In the genomic region with DNA sequence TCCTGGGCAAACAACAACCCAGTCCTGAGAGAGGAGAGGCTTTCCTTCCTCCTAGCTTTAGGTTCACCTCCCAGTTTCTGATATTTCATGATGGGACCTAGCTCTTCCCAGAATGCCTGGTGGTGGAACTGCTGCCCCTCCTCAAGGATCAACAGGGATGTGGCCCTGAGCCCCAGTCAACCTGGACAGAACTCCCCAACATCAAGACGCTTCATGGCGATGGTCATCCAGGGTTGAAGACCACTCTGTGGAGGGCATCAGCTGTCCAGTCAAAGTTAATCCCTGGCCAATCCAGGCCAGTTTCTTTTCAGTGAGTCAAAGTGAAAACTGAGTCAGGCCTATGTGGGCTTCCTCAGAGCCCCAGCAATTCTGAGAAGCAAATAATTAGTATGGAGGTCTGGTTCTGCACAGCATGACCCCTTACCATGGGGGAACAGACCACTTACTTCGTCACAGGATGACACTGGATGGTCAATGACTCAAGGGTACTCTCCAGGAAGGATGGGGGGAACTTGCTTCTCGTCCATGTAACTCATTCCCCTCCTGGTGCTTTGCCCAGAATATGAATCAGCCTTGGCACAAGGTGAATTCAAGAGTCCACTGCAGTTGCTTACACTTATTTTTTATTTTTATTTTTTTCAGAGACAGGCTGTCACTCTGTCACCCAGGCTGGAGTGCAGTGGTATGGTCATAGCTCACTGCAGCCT, we compare ENCODE assay signal across 15 cellular contexts. TPM values are rescaled to one million over a fixed set of nuclear protein-coding genes. Genes with fewer than 3 reads are reported as not detected.
A peak's percentile ranks its signal among the peaks of the same experiment; 100 is the strongest.
DNase-seq lines count a peak whose midpoint lies in the region; ATAC-seq and TF ChIP-seq lines count a peak whose summit lies in the region.
"Had no signal": no experiment of that assay in that cellular context is flagged by ENCODE, and none has a peak within 500 bp of the region (broad histone marks: within the 10 kb centered on the region; RNA-seq: fewer than 3 reads in every experiment).

No MANE protein-coding gene starts in this region.

- H3K36me3 ChIP-seq in cardiac muscle cell = no peaks in the 10 kb centered on the region
- H3K36me3 ChIP-seq in SK-N-SH (replicated peaks in 1 of 2; ENCODE audit: control insufficient read depth in 1 of 2, insufficient read depth in 2 of 2, low read length in 1 of 2) = no peaks in the 10 kb centered on the region
- H3K36me3 ChIP-seq in upper lobe of right lung = no peaks in the 10 kb centered on the region
- no peaks in the 10 kb centered on the region for H3K36me3 ChIP-seq in gastrocnemius medialis
- H3K36me3 ChIP-seq: suprapubic skin had no signal

- no peaks in the 10 kb centered on the region for H3K79me1 ChIP-seq in H9 (ENCODE audit: insufficient read depth, low read depth, low read length, poor library complexity, severe bottlenecking)

- H3K27me3 ChIP-seq in cardiac muscle cell = no peaks in the 10 kb centered on the region
- no peaks in the 10 kb centered on the region for H3K27me3 ChIP-seq in right cardiac atrium (ENCODE audit: control insufficient read depth, insufficient read depth)
- no peaks in the 10 kb centered on the region for H3K27me3 ChIP-seq in SK-N-SH (ENCODE audit: insufficient read depth)
- H3K27me3 ChIP-seq in upper lobe of right lung = no peaks in the 10 kb centered on the region
- peaks cover 0 to 2% (median 0%) of the 10 kb centered on the region in 3 donors for H3K27me3 ChIP-seq in gastrocnemius medialis
- no peaks in the 10 kb centered on the region for H3K27me3 ChIP-seq in H9 (ENCODE audit: insufficient read depth, low read length)

- H2BK12ac ChIP-seq in H9 (ENCODE audit: insufficient read length, low read depth, low read length) = no peak overlapping the region

- ATAC-seq in right cardiac atrium (no peak), upper lobe of right lung (no peak), gastrocnemius medialis (no peak)
- ATAC-seq: foreskin keratinocyte, left lobe of liver had no signal

- intact Hi-C loops in right cardiac atrium (cut with DNase I) = no loop called here
- intact Hi-C loops in upper lobe of right lung (cut with DNase I) = no loop called here
- intact Hi-C loops in gastrocnemius medialis (cut with DNase I; ENCODE audit: low total_unique reads) = no loop called here

- peaks cover 13 to 19% of the 10 kb centered on the region in 2 experiments for H3K4me1 Mint-ChIP-seq in H9

- no peaks in the 10 kb centered on the region for H3K9me2 ChIP-seq in SK-N-SH

- DNase-seq in cardiac muscle cell (ENCODE audit: low read depth in 1 of 2, low spot score in 1 of 2) = peak in 1 of 2 donors; percentile 80
- no peak for DNase-seq in right cardiac atrium
- no peak for DNase-seq in SK-N-SH
- DNase-seq in fibroblast of peridontal ligament (ENCODE audit: extremely low read depth) = peak; percentile 94
- DNase-seq in upper lobe of right lung = peak; percentile 10
- DNase-seq in gastrocnemius medialis = no peak
- DNase-seq in H9 = no peak
- no peak for DNase-seq in KG1 (lab: John Stamatoyannopoulos, UW)
- DNase-seq: activated CD4-positive, alpha-beta T cell treated with anti-CD3 and anti-CD28 coated beads, Interleukin-2, amount 10 ng/mL, durations not matched to agents 7 days and 5 days; CD4-positive, CD25-positive, alpha-beta regulatory T cell; H7; NCI-H510A had no signal

- H3K23ac ChIP-seq in H9 (ENCODE audit: insufficient read length, low read depth, low read length) = no peak overlapping the region

- H3K18ac ChIP-seq in H9 (ENCODE audit: insufficient read length, low read depth, low read length) = no peak overlapping the region

- H3K27ac Mint-ChIP-seq in H9 = peak overlapping the region in 1 of 3 experiments; percentile 31; a peak in 1 of 7 replicates
- H3K27ac Mint-ChIP-seq: activated CD4-positive, alpha-beta T cell treated with anti-CD3 and anti-CD28 coated beads, Interleukin-2, amount 10 ng/mL, durations not matched to agents 7 days and 5 days had no signal

- no peak overlapping the region for H2AK5ac ChIP-seq in H9 (ENCODE audit: insufficient read length, low read length)

- no peaks in the 10 kb centered on the region for H3K79me2 ChIP-seq in SK-N-SH (ENCODE audit: insufficient read depth)
- H3K79me2 ChIP-seq in H9 (ENCODE audit: insufficient read depth, low read length) = no peaks in the 10 kb centered on the region

- H2BK120ac ChIP-seq in H9 (ENCODE audit: low read depth, low read length, poor library complexity, severe bottlenecking) = no peak overlapping the region

- H2BK20ac ChIP-seq in H9 (ENCODE audit: low read depth, low read length, poor library complexity, severe bottlenecking) = no peak overlapping the region

- H3K4me3 ChIP-seq in cardiac muscle cell = no peak overlapping the region
- no peak overlapping the region for H3K4me3 ChIP-seq in right cardiac atrium (ENCODE audit: low read length)
- H3K4me3 ChIP-seq in SK-N-SH (ENCODE audit: low read depth in 2 of 2, low read length in 1 of 2) = no peak overlapping the region
- H3K4me3 ChIP-seq in upper lobe of right lung = no peak overlapping the region
- H3K4me3 ChIP-seq in gastrocnemius medialis = no peak overlapping the region
- H3K4me3 ChIP-seq: suprapubic skin had no signal

- no peak overlapping the region for H4K91ac ChIP-seq in H9 (ENCODE audit: insufficient read length, low read depth, low read length)

- H2BK5ac ChIP-seq in H9 (ENCODE audit: insufficient read length, low read length) = no peak overlapping the region

- CTCF ChIA-PET in SK-N-SH (lab: Yijun Ruan, JAX) = interaction anchor here (0.6 to 1.9 kb wide), 7 partner anchors 8 to 237 kb away, joined by 3 to 7 read pairs (median 3); a partner anchor contains a TSS

- H3K27me3 Mint-ChIP-seq in H9 (ENCODE audit: low read depth) = peaks cover 5% of the 10 kb centered on the region

- H3K9ac ChIP-seq in SK-N-SH (no peak overlapping the region), H9 (ENCODE audit: extremely low read depth, insufficient read length, low read length) (no peak overlapping the region)

- H3K27ac ChIP-seq in cardiac muscle cell (peak overlapping the region; percentile 85), right cardiac atrium (ENCODE audit: low read length) (no peak overlapping the region), SK-N-SH (ENCODE audit: low read depth in 2 of 2, low read length in 1 of 2) (peak overlapping the region in 1 of 2 experiments; percentile 46; a peak in 2 of 4 replicates), upper lobe of right lung (no peak overlapping the region), gastrocnemius medialis (no peak overlapping the region), H9 (ENCODE audit: insufficient read length, low read depth, low read length) (no peak overlapping the region)
- H3K27ac ChIP-seq: foreskin keratinocyte, suprapubic skin had no signal

- no peak overlapping the region for H2BK15ac ChIP-seq in H9 (ENCODE audit: low read depth, low read length)

- 74% methylated on average over 4 of the region's 4 CpGs for WGBS in right cardiac atrium
- WGBS in SK-N-SH (ENCODE audit: low lambda C conversion rate) = 53% methylated on average over 4 of the region's 4 CpGs
- no CpG with 5 or more reads among the region's 4 CpGs for WGBS in H9 (ENCODE audit: extremely low coverage, insufficient read length, low lambda C conversion rate)

- H3K4me1 ChIP-seq in cardiac muscle cell (ENCODE audit: low read depth) (peaks cover 6% of the 10 kb centered on the region), right cardiac atrium (ENCODE audit: control insufficient read depth, insufficient read depth, low read length) (no peaks in the 10 kb centered on the region), SK-N-SH (ENCODE audit: control insufficient read depth in 1 of 2, insufficient read depth in 2 of 2, low read depth in 1 of 2, low read length in 1 of 2) (peaks cover 0 to 14% of the 10 kb centered on the region in 2 experiments; a peak in 3 of 4 replicates), upper lobe of right lung (no peaks in the 10 kb centered on the region), gastrocnemius medialis (no peaks in the 10 kb centered on the region), H9 (ENCODE audit: insufficient read depth, low read length) (no peaks in the 10 kb centered on the region)
- H3K4me1 ChIP-seq: foreskin keratinocyte, suprapubic skin had no signal

- no peaks in the 10 kb centered on the region for H4K20me1 ChIP-seq in SK-N-SH (ENCODE audit: insufficient read depth)
- peaks cover 2% of the 10 kb centered on the region for H4K20me1 ChIP-seq in H9 (ENCODE audit: control insufficient read depth, insufficient read depth, insufficient read length)

- in situ Hi-C loops in gastrocnemius medialis (cut with MboI; ENCODE audit: low sequenced_read_pairs in 4 of 4) = no loop called here

- no peaks in the 10 kb centered on the region for H3K9me3 Mint-ChIP-seq in H9
- H3K9me3 Mint-ChIP-seq: activated CD4-positive, alpha-beta T cell treated with anti-CD3 and anti-CD28 coated beads, Interleukin-2, amount 10 ng/mL, durations not matched to agents 7 days and 5 days had no signal

- TF ChIP-seq CTCF in cardiac muscle cell (IDR thresholded peaks at IDR 0.05; ENCODE audit: low read depth, low read length) = no peak
- TF ChIP-seq CTCF in SK-N-SH (IDR thresholded peaks at IDR 0.05) = no peak
- TF ChIP-seq CTCF in upper lobe of right lung (IDR thresholded peaks at IDR 0.05) = no peak
- no peak for TF ChIP-seq CTCF in gastrocnemius medialis (IDR thresholded peaks at IDR 0.05 in 4 of 5, conservative IDR thresholded peaks at IDR 0.05 in 1 of 5)
- no peak for TF ChIP-seq CTCF in H9 (conservative IDR thresholded peaks at IDR 0.05)

- H3K4me2 ChIP-seq in SK-N-SH (peak overlapping the region; percentile 25; the same call in 1 of the 2 replicates), H9 (ENCODE audit: insufficient read depth, insufficient read length, low read length) (no peak overlapping the region)

- no peak overlapping the region for H3K4ac ChIP-seq in H9 (ENCODE audit: low read depth, low read length)

- no peaks in the 10 kb centered on the region for H3K23me2 ChIP-seq in H9 (ENCODE audit: insufficient read length, low read depth, low read length, poor library complexity, severe bottlenecking)

- no peak overlapping the region for H4K8ac ChIP-seq in H9 (replicated peaks; ENCODE audit: insufficient read length, low read depth, low read length)

- no peak overlapping the region for H3T11ph ChIP-seq in H9 (ENCODE audit: low read length)

- TF ChIP-seq EP300 in SK-N-SH (IDR thresholded peaks at IDR 0.05; ENCODE audit: borderline replicate concordance in 1 of 2, low read depth in 1 of 2, low read length in 1 of 2) = no peak

- H4K5ac ChIP-seq in H9 (ENCODE audit: insufficient read length, low read depth, low read length) = no peak overlapping the region

- POLR2A ChIA-PET in SK-N-SH (lab: Yijun Ruan, JAX) = no interaction called here

- TF ChIP-seq RAD21 in SK-N-SH (IDR thresholded peaks at IDR 0.05; ENCODE audit: low read length) = no peak

- no peak overlapping the region for H3K4me3 Mint-ChIP-seq in H9
- H3K4me3 Mint-ChIP-seq: activated CD4-positive, alpha-beta T cell treated with anti-CD3 and anti-CD28 coated beads, Interleukin-2, amount 10 ng/mL, durations not matched to agents 7 days and 5 days; CD4-positive, CD25-positive, alpha-beta regulatory T cell had no signal

- H3K9me3 ChIP-seq in cardiac muscle cell (ENCODE audit: low read depth) = no peaks in the 10 kb centered on the region
- H3K9me3 ChIP-seq in right cardiac atrium (ENCODE audit: control insufficient read depth, low read length) = no peaks in the 10 kb centered on the region
- no peaks in the 10 kb centered on the region for H3K9me3 ChIP-seq in SK-N-SH
- H3K9me3 ChIP-seq in upper lobe of right lung = no peaks in the 10 kb centered on the region
- H3K9me3 ChIP-seq in gastrocnemius medialis = no peaks in the 10 kb centered on the region
- no peaks in the 10 kb centered on the region for H3K9me3 ChIP-seq in H9 (ENCODE audit: control insufficient read depth, low read depth, low read length)
- H3K9me3 ChIP-seq: suprapubic skin had no signal

- H3K56ac ChIP-seq in H9 (ENCODE audit: insufficient read length, low read depth, low read length) = no peak overlapping the region

- H3F3A ChIP-seq in SK-N-SH (replicated peaks; ENCODE audit: insufficient read depth) = peaks cover 11% of the 10 kb centered on the region

- no peak overlapping the region for H3K14ac ChIP-seq in H9 (ENCODE audit: insufficient read depth, low read length)

- H2AFZ ChIP-seq in SK-N-SH (ENCODE audit: low read depth) (no peak overlapping the region), H9 (ENCODE audit: low read length) (no peak overlapping the region)

- no peak for TF ChIP-seq POLR2A in gastrocnemius medialis (IDR thresholded peaks at IDR 0.05)

- no peaks in the 10 kb centered on the region for H3K36me3 Mint-ChIP-seq in H9 (ENCODE audit: insufficient read depth in 1 of 3, low read depth in 3 of 3)
- H3K36me3 Mint-ChIP-seq: CD4-positive, CD25-positive, alpha-beta regulatory T cell had no signal

RNA-seq across cellular contexts. Expression of a gene that starts 14.7 kb away (rescaled TPM):
- total RNA-seq in cardiac muscle cell = 62.2 and 80.0 TPM in 2 replicates
- 48.8 and 60.9 TPM in 2 replicates for polyA plus RNA-seq in cardiac muscle cell
- 10 to 100 TPM; 15.8 to 19.1 (median 18.3) TPM for total RNA-seq in right cardiac atrium
- 13.2 TPM for polyA plus RNA-seq in right cardiac atrium
- 26.5 and 28.4 TPM in 2 replicates for polyA plus RNA-seq in SK-N-SH (2012; rRNA removed)
- 8.5 and 14.2 TPM in 2 replicates for polyA plus RNA-seq in SK-N-SH (2012; cell fraction: cytosol; rRNA removed)
- 52.8 and 55.8 TPM in 2 replicates for polyA plus RNA-seq in SK-N-SH (2012; cell fraction: nucleus; rRNA removed)
- total RNA-seq in upper lobe of right lung = 20.3 TPM
- total RNA-seq in gastrocnemius medialis = 10 to 100 TPM in 2 of 4 donors, 1 to 10 TPM in 2; 7.9 to 12.6 (median 9.8) TPM
- 24.0 and 26.4 TPM in 2 replicates for total RNA-seq in H9 (2021)

RNA-seq across cellular contexts. Expression of a gene that starts 41.7 kb away (rescaled TPM):
- total RNA-seq in cardiac muscle cell = 62.4 and 107 TPM in 2 replicates
- polyA plus RNA-seq in cardiac muscle cell = 142 and 158 TPM in 2 replicates
- 10 to 100 TPM; 74.4 to 93.0 (median 82.0) TPM for total RNA-seq in right cardiac atrium
- 194 TPM for polyA plus RNA-seq in right cardiac atrium
- 266 and 337 TPM in 2 replicates for polyA plus RNA-seq in SK-N-SH (2012; rRNA removed)
- 259 and 311 TPM in 2 replicates for polyA plus RNA-seq in SK-N-SH (2012; cell fraction: cytosol; rRNA removed)
- 195 and 246 TPM in 2 replicates for polyA plus RNA-seq in SK-N-SH (2012; cell fraction: nucleus; rRNA removed)
- total RNA-seq in upper lobe of right lung = 47.1 TPM
- 100 to 1,000 TPM; 110 to 141 (median 134) TPM for total RNA-seq in gastrocnemius medialis
- total RNA-seq in H9 (2021) = 85.9 and 91.8 TPM in 2 replicates

RNA-seq across cellular contexts. Expression of a gene that starts 41.8 kb away (rescaled TPM):
- total RNA-seq in cardiac muscle cell (7.9 and 13.4 TPM in 2 replicates), right cardiac atrium (under 1 TPM in 2 of 4 donors, not detected in 2; 0.46 to 0.59 TPM), upper lobe of right lung (1.3 TPM), gastrocnemius medialis (under 1 TPM in 2 of 4 donors, not detected in 2; 0.82 to 0.95 TPM), H9 (2021) (15.1 and 16.5 TPM in 2 replicates)
- polyA plus RNA-seq in cardiac muscle cell (5.2 and 30.7 TPM in 2 replicates), right cardiac atrium (0.36 TPM), SK-N-SH (2012; rRNA removed) (16.9 and 21.5 TPM in 2 replicates)
- 7.3 and 9.0 TPM in 2 replicates for polyA plus RNA-seq in SK-N-SH (2012; cell fraction: cytosol; rRNA removed)
- 72.2 and 106 TPM in 2 replicates for polyA plus RNA-seq in SK-N-SH (2012; cell fraction: nucleus; rRNA removed)

RNA-seq across cellular contexts. Expression of a gene that starts 57.0 kb away (rescaled TPM):
- total RNA-seq in cardiac muscle cell (14.2 and 30.0 TPM in 2 replicates), right cardiac atrium (not detected), upper lobe of right lung (11.3 TPM), gastrocnemius medialis (not detected), H9 (2021) (10.9 and 11.2 TPM in 2 replicates)
- polyA plus RNA-seq in cardiac muscle cell (17.3 and 22.6 TPM in 2 replicates), right cardiac atrium (not detected), SK-N-SH (2012; rRNA removed) (0.28 and 0.46 TPM in 2 replicates)
- polyA plus RNA-seq in SK-N-SH (2012; cell fraction: cytosol; rRNA removed) = 0.06 and 0.16 TPM in 2 replicates
- 0.15 and 0.20 TPM in 2 replicates for polyA plus RNA-seq in SK-N-SH (2012; cell fraction: nucleus; rRNA removed)
- total RNA-seq: activated CD4-positive, alpha-beta T cell treated with anti-CD3 and anti-CD28 coated beads, Interleukin-2, amount 10 ng/mL, durations not matched to agents 7 days and 5 days; CD4-positive, CD25-positive, alpha-beta regulatory T cell had no signal
- polyA plus RNA-seq: CD4-positive, CD25-positive, alpha-beta regulatory T cell had no signal

Comparison
In these comparisons a context has a peak if more than half of its experiments do, and no peak if none do; other contexts are left out.
1. DNase-seq: peak in fibroblast of peridontal ligament (single experiment) and upper lobe of right lung (single experiment); none in right cardiac atrium (0 of 3), SK-N-SH (single experiment), gastrocnemius medialis (0 of 2), H9 (single experiment) and KG1 (single experiment).